8 cellular contexts compared by ENCODE assay signal in genomic region chr1:224175615-224176014, GRCh38.
DNase-seq lines count a peak whose midpoint lies in the region; ATAC-seq and TF ChIP-seq lines count a peak whose summit lies in the region.

No MANE protein-coding gene starts in this region.

- H3K27me3 ChIP-seq in RWPE2 (ENCODE audit: insufficient read depth, poor library complexity, severe bottlenecking) (no peaks in the 10 kb centered on the region), neuron (ENCODE audit: insufficient read depth, low read length) (no peaks in the 10 kb centered on the region)

- peak overlapping the region; percentile 89 for H2AFZ ChIP-seq in neuron (ENCODE audit: low read depth, low read length)

- TF ChIP-seq CTCF in RWPE2 (IDR thresholded peaks at IDR 0.05; ENCODE audit: poor library complexity, severe bottlenecking), result no peak
- TF ChIP-seq CTCF in RWPE1 (conservative IDR thresholded peaks at IDR 0.05; ENCODE audit: low read depth), result no peak

- H3K27ac ChIP-seq in RWPE2 (ENCODE audit: poor library complexity, severe bottlenecking) (no peak overlapping the region), RWPE1 (no peak overlapping the region)

- no peak overlapping the region for H3K4me3 ChIP-seq in RWPE2 (ENCODE audit: severe bottlenecking)
- peak overlapping the region; percentile 39 for H3K4me3 ChIP-seq in neuron (ENCODE audit: low read length)

- DNase-seq in COR-L47 (lab: John Stamatoyannopoulos, UW), result peak; percentile 43
- peak; percentile 58 for DNase-seq in RWPE2 (ENCODE audit: low spot score)
- DNase-seq in fibroblast of gingiva (ENCODE audit: low read depth), result peak; percentile 10
- DNase-seq in activated effector memory CD4-positive, alpha-beta T cell treated with Interleukin-2 at 50 U/mL for 16 hours, result no peak
- no peak for DNase-seq in DMS 273 (lab: John Stamatoyannopoulos, UW; ENCODE audit: unreplicated experiment)
- no peak for DNase-seq in RWPE1 (ENCODE audit: low spot score)
- no peak for DNase-seq in germinal center (ENCODE audit: low spot score)

- POLR2A ChIA-PET in RWPE1 (lab: Yijun Ruan, JAX; ENCODE audit: low non-redundant PET), result no interaction called here

- peak; percentile 79 for ATAC-seq in RWPE2 (ENCODE audit: low read depth)

- H3K4me1 ChIP-seq in RWPE2 (ENCODE audit: insufficient read depth, poor library complexity, severe bottlenecking), result no peaks in the 10 kb centered on the region
- H3K4me1 ChIP-seq in neuron (ENCODE audit: insufficient read depth, low read length), result no peaks in the 10 kb centered on the region

- H3K36me3 ChIP-seq in RWPE2 (ENCODE audit: low read depth) (no peaks in the 10 kb centered on the region), neuron (ENCODE audit: insufficient read depth, low read length) (no peaks in the 10 kb centered on the region)

- CTCF ChIA-PET in RWPE1 (lab: Yijun Ruan, JAX), result interaction anchor here (0.7 kb wide), 1 partner anchor 64 kb away, joined by 3 read pairs; no protein-coding TSS in a partner anchor

- H3K9me3 ChIP-seq in RWPE2 (ENCODE audit: severe bottlenecking), result no peaks in the 10 kb centered on the region
- H3K9me3 ChIP-seq in neuron (ENCODE audit: low read length), result no peaks in the 10 kb centered on the region

Comparison
In these comparisons a context has a peak if more than half of its experiments do, and no peak if none do; other contexts are left out.
1. DNase-seq: peak in COR-L47 (single experiment), RWPE2 (single experiment) and fibroblast of gingiva (single experiment); none in activated effector memory CD4-positive, alpha-beta T cell treated with Interleukin-2 at 50 U/mL for 16 hours (single experiment), DMS 273 (single experiment), RWPE1 (single experiment) and germinal center (single experiment).